18 cellular contexts compared by ENCODE assay signal in genomic region chr11:67366546-67366945, GRCh38. TPM values are rescaled to one million over a fixed set of nuclear protein-coding genes. Genes with fewer than 3 reads are reported as not detected.
DNase-seq lines count a peak whose midpoint lies in the region; ATAC-seq and TF ChIP-seq lines count a peak whose summit lies in the region.
"Had no signal": no experiment of that assay in that cellular context is flagged by ENCODE, and none has a peak within 500 bp of the region (broad histone marks: within the 10 kb centered on the region; RNA-seq: fewer than 3 reads in every experiment).

No MANE protein-coding gene starts in this region.

- 60 to 81% (median 63%) methylated on average over 8 of the region's 8 CpGs for WGBS in spleen, 5 donors

- peak overlapping the region in 6 of 7 donors; percentile 2 to 87 (median 78) for H3K27ac Mint-ChIP-seq in CD4-positive, alpha-beta memory T cell
- H3K27ac Mint-ChIP-seq: activated naive CD4-positive, alpha-beta T cell treated with anti-CD3 and anti-CD28 coated beads for 36 hours had no signal

- H3K9me3 Mint-ChIP-seq in CD4-positive, alpha-beta memory T cell: no peaks in the 10 kb centered on the region
- H3K9me3 Mint-ChIP-seq: activated naive CD4-positive, alpha-beta T cell treated with anti-CD3 and anti-CD28 coated beads for 36 hours; H9; immature natural killer cell had no signal

- H3K4me3 ChIP-seq in CD4-positive, alpha-beta memory T cell (ENCODE audit: low read length in 2 of 2): no peak overlapping the region
- H3K4me3 ChIP-seq in spleen: no peak overlapping the region

- POLR2A ChIA-PET in CD4-positive, alpha-beta memory T cell (lab: Charles Lee; ENCODE audit: partially characterized antibody): interaction anchor here (2.2 kb wide), 1 partner anchor 10 kb away, joined by 6 read pairs; no protein-coding TSS in a partner anchor

- peaks cover 7 to 11% of the 10 kb centered on the region in 2 donors for H3K36me3 Mint-ChIP-seq in CD4-positive, alpha-beta memory T cell

- DNase-seq in CD4-positive, alpha-beta memory T cell: no peak
- peak; percentile 75 for DNase-seq in amniotic epithelial cell (ENCODE audit: low read depth)
- DNase-seq in left colon: no peak
- DNase-seq in spleen: no peak
- DNase-seq in NCI-H82 (lab: John Stamatoyannopoulos, UW): no peak
- DNase-seq in GOT3 (lab: John Stamatoyannopoulos, UW): no peak
- DNase-seq in central memory CD4-positive, alpha-beta T cell: no peak
- DNase-seq: activated naive CD4-positive, alpha-beta T cell treated with anti-CD3 and anti-CD28 coated beads for 36 hours; BE2C; cortex of kidney; foreskin keratinocyte; H9; immature natural killer cell; NCI-H1092 treated with DMSO at 0.1 percent for 48 hours; NCI-H524; SHP77 treated with DMSO at 0.1 percent for 48 hours had no signal

- no peak for TF ChIP-seq CTCF in spleen (IDR thresholded peaks at IDR 0.05 in 8 of 11, conservative IDR thresholded peaks at IDR 0.05 in 3 of 11)

- ATAC-seq in left colon: peak; percentile 9
- no peak for ATAC-seq in HG03565 (IDR thresholded peaks at IDR 0.05; ENCODE audit: unreplicated experiment)

- H3K27me3 Mint-ChIP-seq in CD4-positive, alpha-beta memory T cell: no peaks in the 10 kb centered on the region

- H3K27ac ChIP-seq in CD4-positive, alpha-beta memory T cell (ENCODE audit: low read depth, low read length): no peak overlapping the region
- H3K27ac ChIP-seq in spleen: peak overlapping the region in 5 of 8 donors; percentile 41 to 80 (median 54)
- H3K27ac ChIP-seq: foreskin keratinocyte had no signal

- H3K4me1 Mint-ChIP-seq in CD4-positive, alpha-beta memory T cell: peaks cover 61 to 90% (median 79%) of the 10 kb centered on the region in 4 donors

- CTCF ChIA-PET in CD4-positive, alpha-beta memory T cell (lab: Charles Lee; ENCODE audit: partially characterized antibody): interaction anchor here (18.4 kb wide), 1 partner anchor 14 kb away, joined by 1065 read pairs; the partner anchor contains the start of genes CLCF1 and RAD9A

- intact Hi-C loops in CD4-positive, alpha-beta memory T cell (cut with micrococcal nuclease): no loop called here
- intact Hi-C loops in left colon (cut with DNase I, micrococcal nuclease) (no loop called here), spleen (cut with DNase I; ENCODE audit: low total_unique reads) (no loop called here)

- no peak overlapping the region for H3K4me3 Mint-ChIP-seq in CD4-positive, alpha-beta memory T cell
- H3K4me3 Mint-ChIP-seq: activated naive CD4-positive, alpha-beta T cell treated with anti-CD3 and anti-CD28 coated beads for 36 hours; H9 had no signal

- no peak for TF ChIP-seq POLR2A in spleen (IDR thresholded peaks at IDR 0.05)

- H3K4me1 ChIP-seq in CD4-positive, alpha-beta memory T cell (ENCODE audit: insufficient read depth, low read length): peaks cover 65% of the 10 kb centered on the region
- peaks cover 50 to 92% (median 78%) of the 10 kb centered on the region in 6 donors for H3K4me1 ChIP-seq in spleen

- no peaks in the 10 kb centered on the region for H3K36me3 ChIP-seq in CD4-positive, alpha-beta memory T cell (ENCODE audit: insufficient read depth, low read length)
- H3K36me3 ChIP-seq in spleen: peaks cover 0 to 26% (median 0%) of the 10 kb centered on the region in 6 donors
- H3K36me3 ChIP-seq: BE2C had no signal

- H3K27me3 ChIP-seq in CD4-positive, alpha-beta memory T cell (ENCODE audit: insufficient read depth, low read length): no peaks in the 10 kb centered on the region
- no peaks in the 10 kb centered on the region for H3K27me3 ChIP-seq in spleen (replicated peaks in 1 of 7)
- H3K27me3 ChIP-seq: BE2C, foreskin keratinocyte had no signal

- H3K9me3 ChIP-seq in CD4-positive, alpha-beta memory T cell (ENCODE audit: control insufficient read depth in 1 of 2, low read length in 2 of 2): no peaks in the 10 kb centered on the region
- no peaks in the 10 kb centered on the region for H3K9me3 ChIP-seq in spleen
- H3K9me3 ChIP-seq: BE2C had no signal

RNA-seq across cellular contexts. Expression of gene CLCF1, which starts 6.9 kb away (rescaled TPM):
- total RNA-seq in CD4-positive, alpha-beta memory T cell: 1 to 10 TPM; 5.4 to 6.4 TPM
- polyA plus RNA-seq in CD4-positive, alpha-beta memory T cell: 1 to 10 TPM in 1 of 2 donors, under 1 TPM in 1; 0.45 to 4.4 TPM
- total RNA-seq in left colon: 1 to 10 TPM; 2.2 to 2.4 TPM
- total RNA-seq in spleen: 10 to 100 TPM in 2 of 7 donors, 1 to 10 TPM in 5; 4.3 to 13.7 (median 6.7) TPM
- 1 to 10 TPM; 6.0 to 9.3 (median 9.0) TPM for polyA plus RNA-seq in spleen
- total RNA-seq: activated naive CD4-positive, alpha-beta T cell treated with anti-CD3 and anti-CD28 coated beads for 36 hours had no signal
- polyA plus RNA-seq: neural cell had no signal

RNA-seq across cellular contexts. Expression of gene POLD4, which starts 13.2 kb away (rescaled TPM):
- 10 to 100 TPM; 87.9 to 91.3 TPM for total RNA-seq in CD4-positive, alpha-beta memory T cell
- 10 to 100 TPM; 93.6 to 96.2 TPM for polyA plus RNA-seq in CD4-positive, alpha-beta memory T cell
- total RNA-seq in left colon: 100 to 1,000 TPM; 237 to 262 TPM
- 100 to 1,000 TPM in 4 of 7 donors, 10 to 100 TPM in 3; 81.4 to 159 (median 103) TPM for total RNA-seq in spleen
- polyA plus RNA-seq in spleen: 100 to 1,000 TPM; 267 to 290 (median 279) TPM

RNA-seq across cellular contexts. Expression of gene RAD9A, which starts 25.2 kb away (rescaled TPM):
- 10 to 100 TPM; 51.8 to 55.9 TPM for total RNA-seq in CD4-positive, alpha-beta memory T cell
- 1 to 10 TPM; 6.7 to 8.3 TPM for polyA plus RNA-seq in CD4-positive, alpha-beta memory T cell
- total RNA-seq in left colon (10 to 100 TPM; 27.4 to 40.6 TPM), spleen (10 to 100 TPM; 21.6 to 37.5 (median 29.7) TPM)
- 10 to 100 TPM; 18.2 to 44.8 (median 37.1) TPM for polyA plus RNA-seq in spleen

RNA-seq across cellular contexts. Expression of gene PPP1CA, which starts 35.1 kb away (rescaled TPM):
- 100 to 1,000 TPM; 159 to 161 TPM for total RNA-seq in CD4-positive, alpha-beta memory T cell
- polyA plus RNA-seq in CD4-positive, alpha-beta memory T cell: 100 to 1,000 TPM; 474 to 774 TPM
- total RNA-seq in left colon: 100 to 1,000 TPM; 214 to 243 TPM
- 100 to 1,000 TPM; 147 to 192 (median 157) TPM for total RNA-seq in spleen
- polyA plus RNA-seq in spleen: 100 to 1,000 TPM; 152 to 207 (median 170) TPM

RNA-seq across cellular contexts. Expression of gene TBC1D10C, which starts 37.3 kb away (rescaled TPM):
- total RNA-seq in CD4-positive, alpha-beta memory T cell: 100 to 1,000 TPM; 371 to 382 TPM
- 100 to 1,000 TPM; 316 to 331 TPM for polyA plus RNA-seq in CD4-positive, alpha-beta memory T cell
- total RNA-seq in left colon: 1 to 10 TPM; 3.0 to 4.2 TPM
- total RNA-seq in spleen: 100 to 1,000 TPM in 4 of 7 donors, 10 to 100 TPM in 3; 66.3 to 132 (median 101) TPM
- 100 to 1,000 TPM; 174 to 270 (median 196) TPM for polyA plus RNA-seq in spleen
- total RNA-seq: foreskin keratinocyte had no signal
- polyA plus RNA-seq: foreskin keratinocyte, neural cell had no signal
